In the genomic region with DNA sequence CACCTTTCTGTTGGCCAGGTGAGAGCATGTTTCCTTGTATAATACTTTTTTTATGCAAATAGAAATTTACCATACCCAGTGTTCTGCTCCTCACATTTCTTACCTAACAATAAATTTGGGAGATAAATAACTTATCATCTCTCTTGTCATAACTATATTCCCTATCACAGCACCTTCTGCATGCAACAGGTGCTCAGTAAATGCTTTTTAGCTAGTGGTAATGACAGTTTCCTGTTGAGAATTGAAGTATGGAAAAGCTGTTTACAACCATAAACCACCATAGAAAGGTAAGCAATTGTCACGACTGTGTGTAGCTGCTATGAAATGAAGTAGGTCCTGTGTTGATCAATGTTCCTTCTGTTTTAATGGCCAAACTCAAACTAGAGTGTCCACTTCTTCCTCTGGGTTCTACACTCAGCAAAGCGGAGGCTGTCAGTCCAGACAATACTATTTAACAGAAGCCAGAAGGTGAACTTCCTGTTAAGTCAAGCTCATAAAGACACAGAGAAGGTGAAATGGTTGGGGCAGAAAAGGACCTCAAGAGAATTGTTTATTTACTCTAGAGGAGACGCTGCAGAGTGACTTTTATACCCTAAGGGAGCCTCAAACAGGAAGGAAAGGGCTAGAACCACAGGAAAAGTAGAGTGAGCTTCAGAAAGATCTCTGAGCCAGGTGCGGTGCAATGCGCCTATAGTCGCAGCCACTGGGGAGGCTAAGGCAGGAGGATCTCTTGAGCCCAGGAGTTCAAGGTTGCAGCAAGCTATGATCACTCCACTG, we compare ENCODE assay signal across 16 cellular contexts.
A peak's percentile ranks its signal among the peaks of the same experiment; 100 is the strongest.
DNase-seq lines count a peak whose midpoint lies in the region; ATAC-seq and TF ChIP-seq lines count a peak whose summit lies in the region.
"Had no signal": no experiment of that assay in that cellular context is flagged by ENCODE, and none has a peak within 500 bp of the region (broad histone marks: within the 10 kb centered on the region; RNA-seq: fewer than 3 reads in every experiment).

No MANE protein-coding gene starts in this region.

- no peaks in the 10 kb centered on the region for H4K20me1 ChIP-seq in MM.1S (ENCODE audit: insufficient read depth, low read length)

- ATAC-seq in GM18909 (IDR thresholded peaks at IDR 0.05; ENCODE audit: poor library complexity, unreplicated experiment) (peak; percentile 60), HG02610 (IDR thresholded peaks at IDR 0.05; ENCODE audit: unreplicated experiment) (no peak)
- ATAC-seq in effector memory CD8-positive, alpha-beta T cell (replicated peaks): peak; percentile 59

- no peak overlapping the region for H2AFZ ChIP-seq in MM.1S (ENCODE audit: low read length)

- no peak for TF ChIP-seq CTCF in MM.1S (IDR thresholded peaks at IDR 0.05; ENCODE audit: low read length)

- H3K4me1 ChIP-seq in MM.1S (ENCODE audit: low read length): no peaks in the 10 kb centered on the region
- H3K4me1 ChIP-seq: ascending aorta, thyroid gland had no signal

- peaks cover 0 to 13% of the 10 kb centered on the region in 2 donors for H3K27me3 Mint-ChIP-seq in effector memory CD8-positive, alpha-beta T cell

- peak; percentile 3 for DNase-seq in NCI-H510A treated with DMSO at 0.1 percent for 48 hours (lab: John Stamatoyannopoulos, UW)
- DNase-seq in NCI-H510A (lab: John Stamatoyannopoulos, UW): no peak
- DNase-seq in MM.1S: peak; percentile 56
- DNase-seq in effector memory CD8-positive, alpha-beta T cell: no peak
- no peak for DNase-seq in COLO668 (lab: John Stamatoyannopoulos, UW; ENCODE audit: unreplicated experiment)
- DNase-seq in NCI-H1048 (lab: John Stamatoyannopoulos, UW): no peak
- DNase-seq: HCEC 1CT, mammary epithelial cell, NCI-H1417 treated with DMSO at 0.1 percent for 48 hours, NCI-H526, T-helper 9 cell, thyroid gland had no signal

- H3K36me3 Mint-ChIP-seq in effector memory CD8-positive, alpha-beta T cell (ENCODE audit: insufficient read depth): no peaks in the 10 kb centered on the region

- H3K9me3 ChIP-seq in MM.1S (replicated peaks; ENCODE audit: insufficient read depth, low read length): no peaks in the 10 kb centered on the region
- H3K9me3 ChIP-seq: ascending aorta, thyroid gland had no signal

- H3K27ac ChIP-seq in MM.1S (ENCODE audit: low read length): no peak overlapping the region; the same call in 1 of the 2 replicates
- H3K27ac ChIP-seq: ascending aorta, RWPE1, thyroid gland had no signal

- no peaks in the 10 kb centered on the region for H3F3A ChIP-seq in MM.1S (ENCODE audit: insufficient read depth, low read length)

- peak overlapping the region; percentile 34 to 36 for H3K4me3 Mint-ChIP-seq in effector memory CD8-positive, alpha-beta T cell

- no peak overlapping the region for H3K4me3 ChIP-seq in MM.1S (ENCODE audit: low read length)
- H3K4me3 ChIP-seq: ascending aorta, thyroid gland had no signal

- no peaks in the 10 kb centered on the region for H3K9me2 ChIP-seq in MM.1S (replicated peaks; ENCODE audit: insufficient read depth, low read length)

- H3K9me3 Mint-ChIP-seq in effector memory CD8-positive, alpha-beta T cell: no peaks in the 10 kb centered on the region

- peak overlapping the region; percentile 79 to 87 for H3K27ac Mint-ChIP-seq in effector memory CD8-positive, alpha-beta T cell

- H3K9ac ChIP-seq in MM.1S (ENCODE audit: low read length): no peak overlapping the region

- H3K36me3 ChIP-seq in MM.1S (replicated peaks; ENCODE audit: insufficient read depth, low read length): no peaks in the 10 kb centered on the region
- H3K36me3 ChIP-seq: ascending aorta, thyroid gland had no signal

- H3K27me3 ChIP-seq in MM.1S (replicated peaks; ENCODE audit: insufficient read depth, low read length): no peaks in the 10 kb centered on the region
- H3K27me3 ChIP-seq: ascending aorta, thyroid gland had no signal

- no peak overlapping the region for H3K4me2 ChIP-seq in MM.1S (ENCODE audit: low read depth, low read length)

- H3K4me1 Mint-ChIP-seq in effector memory CD8-positive, alpha-beta T cell (ENCODE audit: low read depth in 2 of 2): peaks cover 19 to 23% of the 10 kb centered on the region in 2 donors

- H3K79me2 ChIP-seq in MM.1S (ENCODE audit: low read length): no peaks in the 10 kb centered on the region

Comparison
In these comparisons a context has a peak if more than half of its experiments do, and no peak if none do; other contexts are left out.
1. DNase-seq: peak in NCI-H510A treated with DMSO at 0.1 percent for 48 hours (single experiment) and MM.1S (single experiment); none in NCI-H510A (single experiment), effector memory CD8-positive, alpha-beta T cell (0 of 3), COLO668 (single experiment) and NCI-H1048 (single experiment).